In the genomic region with DNA sequence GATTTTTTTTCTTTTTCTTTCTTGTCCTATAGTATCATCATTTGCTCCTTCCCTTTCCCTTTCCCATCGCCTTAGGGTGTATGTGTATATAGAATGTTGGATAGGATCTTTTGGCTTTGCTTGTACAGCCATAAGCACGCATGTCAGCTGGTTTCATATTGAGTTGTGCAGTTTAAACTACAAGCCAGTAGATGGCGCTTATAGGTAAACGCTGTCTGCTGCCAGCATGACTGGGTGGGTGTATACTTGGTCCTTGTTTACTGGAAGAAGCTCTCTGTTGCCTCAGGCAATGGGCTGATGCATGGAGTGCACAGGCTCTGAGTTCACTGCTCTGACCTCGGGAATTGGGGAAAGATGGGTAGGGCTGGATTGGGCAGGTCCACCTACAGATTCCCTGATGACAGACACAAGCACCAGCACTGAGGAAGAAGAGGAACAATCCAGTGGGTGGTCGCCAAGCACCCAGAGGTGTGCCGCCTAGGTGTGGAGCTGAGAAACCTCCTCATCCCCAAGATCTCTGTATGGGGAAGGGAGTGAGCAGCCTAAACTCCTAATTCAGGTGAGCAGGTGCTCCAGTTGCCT, we compare ENCODE assay signal across 8 cellular contexts.
DNase-seq lines count a peak whose midpoint lies in the region; ATAC-seq and TF ChIP-seq lines count a peak whose summit lies in the region.

No MANE protein-coding gene starts in this region.

- H3K4me3 Mint-ChIP-seq in progenitor cell of endocrine pancreas (ENCODE audit: low read depth): no peak overlapping the region

- TF ChIP-seq CTCF in choroid plexus epithelial cell (conservative IDR thresholded peaks at IDR 0.05; ENCODE audit: low read depth, low read length): peak; percentile 59
- TF ChIP-seq CTCF in progenitor cell of endocrine pancreas (IDR thresholded peaks at IDR 0.05; ENCODE audit: unreplicated experiment): peak; percentile 59

- H3K27ac Mint-ChIP-seq in progenitor cell of endocrine pancreas: no peak overlapping the region

- H3K27me3 Mint-ChIP-seq in progenitor cell of endocrine pancreas: no peaks in the 10 kb centered on the region

- H3K4me1 Mint-ChIP-seq in progenitor cell of endocrine pancreas (ENCODE audit: low read depth): no peaks in the 10 kb centered on the region

- H3K9me3 Mint-ChIP-seq in progenitor cell of endocrine pancreas (ENCODE audit: low read depth): no peaks in the 10 kb centered on the region

- H3K4me3 ChIP-seq in choroid plexus epithelial cell (ENCODE audit: low read depth, low read length): no peak overlapping the region

- DNase-seq in AML-193 (lab: John Stamatoyannopoulos, UW) (peak; percentile 28 to 46), NCI-H2081 (lab: John Stamatoyannopoulos, UW) (peak; percentile 25 to 67), choroid plexus epithelial cell (ENCODE audit: low read depth) (peak; percentile 63), progenitor cell of endocrine pancreas (ENCODE audit: low spot score, unreplicated experiment) (no peak)
- DNase-seq in activated effector memory CD4-positive, alpha-beta T cell treated with Interleukin-2 at 50 U/mL for 16 hours: no peak
- no peak for DNase-seq in effector CD4-positive, alpha-beta T cell

- no peaks in the 10 kb centered on the region for H3K36me3 Mint-ChIP-seq in progenitor cell of endocrine pancreas (ENCODE audit: insufficient read depth)

- ATAC-seq in GM18517 (IDR thresholded peaks at IDR 0.05; ENCODE audit: unreplicated experiment) (peak; percentile 90), HG02981 (IDR thresholded peaks at IDR 0.05; ENCODE audit: unreplicated experiment) (peak; percentile 78)

Comparison
In these comparisons a context has a peak if more than half of its experiments do, and no peak if none do; other contexts are left out.
1. DNase-seq: peak in AML-193 (2 of 2), NCI-H2081 (2 of 2) and choroid plexus epithelial cell (single experiment); none in progenitor cell of endocrine pancreas (single experiment), activated effector memory CD4-positive, alpha-beta T cell treated with Interleukin-2 at 50 U/mL for 16 hours (single experiment) and effector CD4-positive, alpha-beta T cell (single experiment).